In genomic region chr17:4951486-4951885, GRCh38 we compare ENCODE assay signal across 10 cellular contexts. TPM values are rescaled to one million over a fixed set of nuclear protein-coding genes. Genes with fewer than 3 reads are reported as not detected.
DNase-seq lines count a peak whose midpoint lies in the region; ATAC-seq and TF ChIP-seq lines count a peak whose summit lies in the region.
"Had no signal": no experiment of that assay in that cellular context is flagged by ENCODE, and none has a peak within 500 bp of the region (broad histone marks: within the 10 kb centered on the region; RNA-seq: fewer than 3 reads in every experiment).

No MANE protein-coding gene starts in this region.

- no peaks in the 10 kb centered on the region for H3K9me3 Mint-ChIP-seq in T-helper 2 cell treated with Interferon-gamma antibody and Interleukin-4, amounts not matched to agents 5 μg/mL and 100 μg/mL, for 36 hours
- H3K9me3 Mint-ChIP-seq in endothelial cell (ENCODE audit: unreplicated experiment) (no peaks in the 10 kb centered on the region), progenitor cell of endocrine pancreas (ENCODE audit: low read depth) (no peaks in the 10 kb centered on the region)

- peaks cover 13% of the 10 kb centered on the region for H3K36me3 Mint-ChIP-seq in T-helper 2 cell treated with Interferon-gamma antibody and Interleukin-4, amounts not matched to agents 5 μg/mL and 100 μg/mL, for 36 hours (ENCODE audit: low read depth)
- peaks cover 14% of the 10 kb centered on the region for H3K36me3 Mint-ChIP-seq in endothelial cell (ENCODE audit: low read depth, unreplicated experiment)
- H3K36me3 Mint-ChIP-seq in progenitor cell of endocrine pancreas (ENCODE audit: insufficient read depth) = peaks cover 2% of the 10 kb centered on the region

- no peaks in the 10 kb centered on the region for H3K27me3 Mint-ChIP-seq in T-helper 2 cell treated with Interferon-gamma antibody and Interleukin-4, amounts not matched to agents 5 μg/mL and 100 μg/mL, for 36 hours (ENCODE audit: low read depth)
- H3K27me3 Mint-ChIP-seq in endothelial cell (ENCODE audit: unreplicated experiment) (peaks cover 29% of the 10 kb centered on the region), progenitor cell of endocrine pancreas (no peaks in the 10 kb centered on the region)

- peak overlapping the region; percentile 90 for H3K4me3 Mint-ChIP-seq in T-helper 2 cell treated with Interferon-gamma antibody and Interleukin-4, amounts not matched to agents 5 μg/mL and 100 μg/mL, for 36 hours
- peak overlapping the region; percentile 87 for H3K4me3 Mint-ChIP-seq in endothelial cell (ENCODE audit: unreplicated experiment)
- H3K4me3 Mint-ChIP-seq in progenitor cell of endocrine pancreas (ENCODE audit: low read depth) = peak overlapping the region; percentile 69

- no peak for DNase-seq in T-helper 2 cell treated with Interferon-gamma antibody and Interleukin-4, amounts not matched to agents 5 μg/mL and 100 μg/mL, for 36 hours (ENCODE audit: low spot score)
- DNase-seq in T-helper 2 cell (no peak), OCI-M1 (lab: John Stamatoyannopoulos, UW) (peak; percentile 33), endothelial cell (ENCODE audit: low spot score) (no peak), progenitor cell of endocrine pancreas (ENCODE audit: low spot score, unreplicated experiment) (no peak), amygdala (lab: John Stamatoyannopoulos, UW) (no peak)
- DNase-seq: ACHN, NCI-H2081 treated with DMSO at 0.1 percent for 48 hours had no signal

- ATAC-seq in GM19023 (IDR thresholded peaks at IDR 0.05; ENCODE audit: unreplicated experiment) = no peak
- no peak for ATAC-seq in GM21447 (IDR thresholded peaks at IDR 0.05; ENCODE audit: unreplicated experiment)

- TF ChIP-seq CTCF in endothelial cell (IDR thresholded peaks at IDR 0.05; ENCODE audit: unreplicated experiment) (no peak), progenitor cell of endocrine pancreas (IDR thresholded peaks at IDR 0.05; ENCODE audit: unreplicated experiment) (no peak)

- H3K27ac Mint-ChIP-seq in T-helper 2 cell treated with Interferon-gamma antibody and Interleukin-4, amounts not matched to agents 5 μg/mL and 100 μg/mL, for 36 hours = peak overlapping the region; percentile 88
- H3K27ac Mint-ChIP-seq in endothelial cell (ENCODE audit: unreplicated experiment) = no peak overlapping the region
- peak overlapping the region; percentile 62 for H3K27ac Mint-ChIP-seq in progenitor cell of endocrine pancreas

- H3K4me1 Mint-ChIP-seq in T-helper 2 cell treated with Interferon-gamma antibody and Interleukin-4, amounts not matched to agents 5 μg/mL and 100 μg/mL, for 36 hours (ENCODE audit: low read depth) = peaks cover 16% of the 10 kb centered on the region
- H3K4me1 Mint-ChIP-seq in endothelial cell (ENCODE audit: unreplicated experiment) (peaks cover 27% of the 10 kb centered on the region), progenitor cell of endocrine pancreas (ENCODE audit: low read depth) (peaks cover 26% of the 10 kb centered on the region)

RNA-seq across cellular contexts. Expression of gene ENO3, which starts 0.6 kb away (rescaled TPM):
- total RNA-seq in endothelial cell (ENCODE audit: unreplicated experiment) = 7.3 TPM
- total RNA-seq in progenitor cell of endocrine pancreas = 23.4 and 25.8 TPM in 2 replicates

RNA-seq across cellular contexts. Expression of gene PFN1, which starts 3.2 kb away (rescaled TPM):
- total RNA-seq in endothelial cell (ENCODE audit: unreplicated experiment) (874 TPM), progenitor cell of endocrine pancreas (372 and 404 TPM in 2 replicates)

RNA-seq across cellular contexts. Expression of gene RNF167, which starts 11.4 kb away (rescaled TPM):
- total RNA-seq in endothelial cell (ENCODE audit: unreplicated experiment) = 92.3 TPM
- total RNA-seq in progenitor cell of endocrine pancreas = 97.4 and 106 TPM in 2 replicates

RNA-seq across cellular contexts. Expression of gene SLC25A11, which starts 11.6 kb away (rescaled TPM):
- 47.5 TPM for total RNA-seq in endothelial cell (ENCODE audit: unreplicated experiment)
- total RNA-seq in progenitor cell of endocrine pancreas = 46.8 and 47.4 TPM in 2 replicates

RNA-seq across cellular contexts. Expression of gene SPAG7, which starts 16.1 kb away (rescaled TPM):
- total RNA-seq in endothelial cell (ENCODE audit: unreplicated experiment) (67.3 TPM), progenitor cell of endocrine pancreas (70.3 and 71.4 TPM in 2 replicates)
